Comparison of ENCODE assay signal across 2 cellular contexts in the genomic region with DNA sequence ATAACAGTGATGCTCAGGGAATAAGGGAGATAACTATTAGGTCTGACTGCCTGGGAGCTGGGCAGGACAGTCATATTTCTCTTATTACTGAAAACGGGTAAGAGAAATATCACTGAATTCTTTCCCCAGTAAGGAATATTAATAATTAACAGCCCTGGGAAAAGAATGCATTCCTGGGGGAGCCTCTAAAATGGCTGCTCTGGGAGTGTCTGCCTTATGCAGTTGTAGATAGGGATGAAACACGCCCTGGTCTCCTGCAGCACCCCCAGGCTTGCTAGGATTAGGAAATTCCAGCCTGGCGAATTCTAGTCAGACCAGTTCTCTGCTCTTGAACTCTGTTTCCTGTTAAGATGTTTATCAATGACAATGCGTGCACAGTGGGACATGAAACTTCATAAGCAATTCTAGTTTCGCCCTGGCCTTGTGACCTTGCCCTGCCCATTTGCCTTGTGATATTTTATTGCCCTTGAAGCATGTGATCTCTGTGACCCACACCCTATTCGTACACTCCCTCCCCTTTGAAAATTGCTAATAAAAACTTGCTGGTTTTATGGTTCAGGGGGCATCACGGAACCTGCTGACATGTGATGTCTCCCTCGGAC.
A peak's percentile ranks its signal among the peaks of the same experiment; 100 is the strongest.
TF ChIP-seq lines count a peak whose summit lies in the region.

No MANE protein-coding gene starts in this region.

TF ChIP-seq in A549, 52 proteins besides CTCF, POLR2A, EP300 and RAD21:
- TF ChIP-seq CEBPB (IDR thresholded peaks at IDR 0.05) (peak; percentile 29 to 37; a peak in 1 of 4 replicates), JUN (IDR thresholded peaks at IDR 0.05) (peak in 1 of 2 experiments; percentile 45; a peak in 1 of 5 replicates), JUNB (IDR thresholded peaks at IDR 0.05) (0 out of 2 replicates have a peak, but pooled peaks have one; percentile 27), HOXB13 (CRISPR knock-in tag; IDR thresholded peaks at IDR 0.05; ENCODE audit: low read depth) (0 out of 2 replicates have a peak, but pooled peaks have one; percentile 16), RARB (CRISPR knock-in tag; IDR thresholded peaks at IDR 0.05) (peak; percentile 68; the same call in 1 of the 2 replicates), USF2 (IDR thresholded peaks at IDR 0.05) (peak; percentile 58), GATA3 (IDR thresholded peaks at IDR 0.05; ENCODE audit: borderline replicate concordance) (peak; percentile 81; the same call in 1 of the 2 replicates)
- TF ChIP-seq, protein P1, sequence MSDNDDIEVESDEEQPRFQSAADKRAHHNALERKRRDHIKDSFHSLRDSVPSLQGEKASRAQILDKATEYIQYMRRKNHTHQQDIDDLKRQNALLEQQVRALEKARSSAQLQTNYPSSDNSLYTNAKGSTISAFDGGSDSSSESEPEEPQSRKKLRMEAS (IDR thresholded peaks at IDR 0.05): 0 out of 2 replicates have a peak, but pooled peaks have one; percentile 43

TF ChIP-seq in H1, 55 proteins besides CTCF, POLR2A, EP300 and RAD21:
- TF ChIP-seq SP1 (IDR thresholded peaks at IDR 0.05; ENCODE audit: low read depth, low read length): 0 out of 2 replicates have a peak, but pooled peaks have one; percentile 11
